2 cellular contexts compared by ENCODE assay signal in genomic region chr14:75298187-75298985, GRCh38.
TF ChIP-seq lines count a peak whose summit lies in the region.

No MANE protein-coding gene starts in this region.

TF ChIP-seq in HEK293, 187 proteins besides CTCF, POLR2A, EP300 and RAD21 (continued from another document):
- TF ChIP-seq ZNF274 (IDR thresholded peaks at IDR 0.05; ENCODE audit: low read length) (no peak), ZNF274 (tag by site-specific recombination; IDR thresholded peaks at IDR 0.05; ENCODE audit: borderline replicate concordance) (no peak), ZNF169 (tag by site-specific recombination; IDR thresholded peaks at IDR 0.05) (no peak), EGR2 (tag by site-specific recombination; IDR thresholded peaks at IDR 0.05; ENCODE audit: low read depth) (peak; percentile 63), ZFHX2 (tag by site-specific recombination; conservative IDR thresholded peaks at IDR 0.05) (peak; percentile 93), ZFP37 (tag by site-specific recombination; IDR thresholded peaks at IDR 0.05) (no peak), SP3 (tag by site-specific recombination; IDR thresholded peaks at IDR 0.05) (no peak), PRDM1 (tag by site-specific recombination; IDR thresholded peaks at IDR 0.05) (no peak), ZNF391 (tag by site-specific recombination; IDR thresholded peaks at IDR 0.05; ENCODE audit: borderline replicate concordance, low read depth) (no peak), ZNF324 (tag by site-specific recombination; IDR thresholded peaks at IDR 0.05) (no peak)
- TF ChIP-seq, protein P1, sequence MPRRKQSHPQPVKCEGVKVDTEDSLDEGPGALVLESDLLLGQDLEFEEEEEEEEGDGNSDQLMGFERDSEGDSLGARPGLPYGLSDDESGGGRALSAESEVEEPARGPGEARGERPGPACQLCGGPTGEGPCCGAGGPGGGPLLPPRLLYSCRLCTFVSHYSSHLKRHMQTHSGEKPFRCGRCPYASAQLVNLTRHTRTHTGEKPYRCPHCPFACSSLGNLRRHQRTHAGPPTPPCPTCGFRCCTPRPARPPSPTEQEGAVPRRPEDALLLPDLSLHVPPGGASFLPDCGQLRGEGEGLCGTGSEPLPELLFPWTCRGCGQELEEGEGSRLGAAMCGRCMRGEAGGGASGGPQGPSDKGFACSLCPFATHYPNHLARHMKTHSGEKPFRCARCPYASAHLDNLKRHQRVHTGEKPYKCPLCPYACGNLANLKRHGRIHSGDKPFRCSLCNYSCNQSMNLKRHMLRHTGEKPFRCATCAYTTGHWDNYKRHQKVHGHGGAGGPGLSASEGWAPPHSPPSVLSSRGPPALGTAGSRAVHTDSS (tag by site-specific recombination; IDR thresholded peaks at IDR 0.05): no peak

TF ChIP-seq in K562, 482 proteins besides CTCF, POLR2A, EP300 and RAD21 (continued from another document and continues in another):
- no peak for TF ChIP-seq ZNF551 (CRISPR knock-in tag; IDR thresholded peaks at IDR 0.05)
- TF ChIP-seq ZFX (CRISPR knock-in tag; IDR thresholded peaks at IDR 0.05): peak; percentile 48
- TF ChIP-seq ZNF583 (CRISPR knock-in tag; IDR thresholded peaks at IDR 0.05): no peak
- no peak for TF ChIP-seq FOS (IDR thresholded peaks at IDR 0.05; ENCODE audit: extremely low read depth, insufficient read length)
- no peak for TF ChIP-seq PCBP2 (IDR thresholded peaks at IDR 0.05; ENCODE audit: low read depth, low read length, poor library complexity, severe bottlenecking)
- no peak for TF ChIP-seq ZBED1 (IDR thresholded peaks at IDR 0.05)
- peak; percentile 94 for TF ChIP-seq CHD4 (IDR thresholded peaks at IDR 0.05; ENCODE audit: insufficient read depth, insufficient replicate concordance, low read depth, low read length, poor library complexity, severe bottlenecking)
- peak; percentile 96 for TF ChIP-seq ADNP (tag; IDR thresholded peaks at IDR 0.05)
- no peak for TF ChIP-seq NFXL1 (CRISPR knock-in tag; IDR thresholded peaks at IDR 0.05)
- peak; percentile 59 for TF ChIP-seq EGR1 (conservative IDR thresholded peaks at IDR 0.05)
- TF ChIP-seq, protein P2, sequence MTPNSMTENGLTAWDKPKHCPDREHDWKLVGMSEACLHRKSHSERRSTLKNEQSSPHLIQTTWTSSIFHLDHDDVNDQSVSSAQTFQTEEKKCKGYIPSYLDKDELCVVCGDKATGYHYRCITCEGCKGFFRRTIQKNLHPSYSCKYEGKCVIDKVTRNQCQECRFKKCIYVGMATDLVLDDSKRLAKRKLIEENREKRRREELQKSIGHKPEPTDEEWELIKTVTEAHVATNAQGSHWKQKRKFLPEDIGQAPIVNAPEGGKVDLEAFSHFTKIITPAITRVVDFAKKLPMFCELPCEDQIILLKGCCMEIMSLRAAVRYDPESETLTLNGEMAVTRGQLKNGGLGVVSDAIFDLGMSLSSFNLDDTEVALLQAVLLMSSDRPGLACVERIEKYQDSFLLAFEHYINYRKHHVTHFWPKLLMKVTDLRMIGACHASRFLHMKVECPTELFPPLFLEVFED (CRISPR knock-in tag; conservative IDR thresholded peaks at IDR 0.05): no peak
- peak; percentile 68; the same call in 1 of the 2 replicates for TF ChIP-seq CBX1 (IDR thresholded peaks at IDR 0.05; ENCODE audit: low read depth)
- no peak for TF ChIP-seq HEY1 (CRISPR knock-in tag; IDR thresholded peaks at IDR 0.05; ENCODE audit: borderline replicate concordance)
- TF ChIP-seq THAP7 (CRISPR knock-in tag; IDR thresholded peaks at IDR 0.05): no peak
- no peak for TF ChIP-seq SP2 (IDR thresholded peaks at IDR 0.05; ENCODE audit: extremely low read depth, low read depth, low read length, poor library complexity, severe bottlenecking)
- 0 out of 2 replicates have a peak, but pooled peaks have one; percentile 39 for TF ChIP-seq HDGF (IDR thresholded peaks at IDR 0.05)
- no peak for TF ChIP-seq HNRNPL (IDR thresholded peaks at IDR 0.05; ENCODE audit: low read depth, low read length)
- peak; percentile 92 for TF ChIP-seq RBM25 (IDR thresholded peaks at IDR 0.05; ENCODE audit: low read depth, low read length, severe bottlenecking)
- no peak for TF ChIP-seq FOXM1 (IDR thresholded peaks at IDR 0.05; ENCODE audit: low read depth)
- TF ChIP-seq FOXM1 (CRISPR knock-in tag; IDR thresholded peaks at IDR 0.05; ENCODE audit: low read depth): no peak
- no peak for TF ChIP-seq RERE (CRISPR knock-in tag; IDR thresholded peaks at IDR 0.05; ENCODE audit: borderline replicate concordance)
- 0 out of 2 replicates have a peak, but pooled peaks have one; percentile 24 for TF ChIP-seq ESRRA (IDR thresholded peaks at IDR 0.05; ENCODE audit: borderline replicate concordance, low read depth)
- no peak for TF ChIP-seq ZNF24 (IDR thresholded peaks at IDR 0.05)
- peak; percentile 21 for TF ChIP-seq VEZF1 (CRISPR knock-in tag; IDR thresholded peaks at IDR 0.05)
- TF ChIP-seq BCOR (IDR thresholded peaks at IDR 0.05): peak; percentile 99
- no peak for TF ChIP-seq LEF1 (IDR thresholded peaks at IDR 0.05)
- peak; percentile 67 for TF ChIP-seq PHF20 (IDR thresholded peaks at IDR 0.05; ENCODE audit: partially characterized antibody)
- no peak for TF ChIP-seq IRF9 (tag; IDR thresholded peaks at IDR 0.05)
- TF ChIP-seq SMARCA5 (IDR thresholded peaks at IDR 0.05): peak; percentile 93
- TF ChIP-seq HDAC1 (IDR thresholded peaks at IDR 0.05): peak in 1 of 2 experiments; percentile 38; a peak in 1 of 4 replicates
- no peak for TF ChIP-seq LARP7 (IDR thresholded peaks at IDR 0.05)
- peak in 1 of 2 experiments; percentile 85; a peak in 3 of 4 replicates for TF ChIP-seq RCOR1 (IDR thresholded peaks at IDR 0.05; ENCODE audit: borderline replicate concordance in 1 of 2, low read depth in 2 of 2, low read length in 2 of 2)
- TF ChIP-seq ERF (CRISPR knock-in tag; IDR thresholded peaks at IDR 0.05): no peak
- TF ChIP-seq WHSC1 (IDR thresholded peaks at IDR 0.05; ENCODE audit: low read length): no peak
- TF ChIP-seq CREB1 (IDR thresholded peaks at IDR 0.05): no peak
- no peak for TF ChIP-seq CREB1 (CRISPR knock-in tag; IDR thresholded peaks at IDR 0.05)
- TF ChIP-seq CEBPG (CRISPR knock-in tag; IDR thresholded peaks at IDR 0.05): no peak
- no peak for TF ChIP-seq CEBPG (tag; conservative IDR thresholded peaks at IDR 0.05 in 1 of 2, IDR thresholded peaks at IDR 0.05 in 1 of 2)
- TF ChIP-seq, protein P3, sequence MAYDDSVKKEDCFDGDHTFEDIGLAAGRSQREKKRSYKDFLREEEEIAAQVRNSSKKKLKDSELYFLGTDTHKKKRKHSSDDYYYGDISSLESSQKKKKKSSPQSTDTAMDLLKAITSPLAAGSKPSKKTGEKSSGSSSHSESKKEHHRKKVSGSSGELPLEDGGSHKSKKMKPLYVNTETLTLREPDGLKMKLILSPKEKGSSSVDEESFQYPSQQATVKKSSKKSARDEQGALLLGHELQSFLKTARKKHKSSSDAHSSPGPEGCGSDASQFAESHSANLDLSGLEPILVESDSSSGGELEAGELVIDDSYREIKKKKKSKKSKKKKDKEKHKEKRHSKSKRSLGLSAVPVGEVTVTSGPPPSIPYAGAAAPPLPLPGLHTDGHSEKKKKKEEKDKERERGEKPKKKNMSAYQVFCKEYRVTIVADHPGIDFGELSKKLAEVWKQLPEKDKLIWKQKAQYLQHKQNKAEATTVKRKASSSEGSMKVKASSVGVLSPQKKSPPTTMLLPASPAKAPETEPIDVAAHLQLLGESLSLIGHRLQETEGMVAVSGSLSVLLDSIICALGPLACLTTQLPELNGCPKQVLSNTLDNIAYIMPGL (CRISPR knock-in tag; IDR thresholded peaks at IDR 0.05): no peak
- TF ChIP-seq AFF4 (CRISPR knock-in tag; IDR thresholded peaks at IDR 0.05): no peak
- no peak for TF ChIP-seq NELFE (IDR thresholded peaks at IDR 0.05; ENCODE audit: insufficient read depth, insufficient read length)
- TF ChIP-seq TBL1XR1 (IDR thresholded peaks at IDR 0.05; ENCODE audit: low read length in 2 of 2): no peak
- TF ChIP-seq, protein P4, sequence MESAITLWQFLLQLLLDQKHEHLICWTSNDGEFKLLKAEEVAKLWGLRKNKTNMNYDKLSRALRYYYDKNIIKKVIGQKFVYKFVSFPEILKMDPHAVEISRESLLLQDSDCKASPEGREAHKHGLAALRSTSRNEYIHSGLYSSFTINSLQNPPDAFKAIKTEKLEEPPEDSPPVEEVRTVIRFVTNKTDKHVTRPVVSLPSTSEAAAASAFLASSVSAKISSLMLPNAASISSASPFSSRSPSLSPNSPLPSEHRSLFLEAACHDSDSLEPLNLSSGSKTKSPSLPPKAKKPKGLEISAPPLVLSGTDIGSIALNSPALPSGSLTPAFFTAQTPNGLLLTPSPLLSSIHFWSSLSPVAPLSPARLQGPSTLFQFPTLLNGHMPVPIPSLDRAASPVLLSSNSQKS (CRISPR knock-in tag; IDR thresholded peaks at IDR 0.05): no peak
- TF ChIP-seq ZNF232 (CRISPR knock-in tag; IDR thresholded peaks at IDR 0.05): no peak
- TF ChIP-seq BHLHE40 (IDR thresholded peaks at IDR 0.05; ENCODE audit: low read length): no peak
- peak; percentile 92 for TF ChIP-seq HDAC2 (IDR thresholded peaks at IDR 0.05)
